In the genomic region with DNA sequence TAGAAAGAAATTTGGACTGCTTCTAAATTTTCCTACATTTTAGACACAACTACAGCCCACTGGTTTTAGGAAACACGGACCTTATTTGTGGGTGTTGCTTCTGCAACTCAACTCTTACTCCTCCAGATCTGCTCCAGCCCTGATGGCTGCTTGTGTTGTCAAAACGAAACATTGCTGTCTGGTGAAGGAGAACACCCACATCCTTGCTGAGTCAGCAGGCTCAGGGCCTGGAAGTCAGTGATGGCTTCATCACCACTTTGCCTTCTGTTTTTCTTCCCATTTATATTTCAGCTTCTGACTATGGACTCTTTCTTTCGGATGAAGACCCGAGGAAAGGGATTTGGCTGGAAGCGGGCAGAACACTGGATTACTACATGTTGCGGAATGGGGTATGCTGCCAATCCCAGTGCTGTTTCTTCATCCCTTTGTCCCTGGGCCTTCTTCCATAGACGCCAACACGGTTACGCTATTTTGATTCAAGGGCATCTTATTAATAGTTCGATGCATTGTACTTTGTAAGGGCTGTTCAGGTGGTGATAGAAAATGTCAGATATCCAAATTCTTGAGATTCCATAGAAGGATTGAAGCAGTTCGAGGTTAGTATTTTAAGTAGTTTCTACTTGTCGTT, we compare ENCODE assay signal across 8 cellular contexts.
A peak's percentile ranks its signal among the peaks of the same experiment; 100 is the strongest.
DNase-seq lines count a peak whose midpoint lies in the region; ATAC-seq lines count a peak whose summit lies in the region.

No MANE protein-coding gene starts in this region.

- DNase-seq in Ammon's horn (ENCODE audit: low spot score): peak; percentile 70
- peak; percentile 47 for DNase-seq in HK-2 (ENCODE audit: unreplicated experiment)
- DNase-seq in left ventricle myocardium superior: peak; percentile 43
- DNase-seq in NCI-H146 (lab: John Stamatoyannopoulos, UW): no peak
- no peak for DNase-seq in effector CD8-positive, alpha-beta T cell (lab: John Stamatoyannopoulos, UW)
- DNase-seq in OCI-M2 (lab: John Stamatoyannopoulos, UW; ENCODE audit: unreplicated experiment): no peak

- ATAC-seq in GM19397 (IDR thresholded peaks at IDR 0.05; ENCODE audit: unreplicated experiment) (peak; percentile 75), left ventricle myocardium superior (peak; percentile 77), HG03025 (IDR thresholded peaks at IDR 0.05; ENCODE audit: low FRiP score, unreplicated experiment) (no peak)

- intact Hi-C loops in left ventricle myocardium superior (cut with micrococcal nuclease): loop anchor here (10.0 kb wide), 1 partner anchor 255 kb away; the partner anchor contains the start of gene TLN2

Comparison
In these comparisons a context has a peak if more than half of its experiments do, and no peak if none do; other contexts are left out.
1. DNase-seq: peak in Ammon's horn (single experiment), HK-2 (single experiment) and left ventricle myocardium superior (single experiment); none in NCI-H146 (single experiment), effector CD8-positive, alpha-beta T cell (single experiment) and OCI-M2 (single experiment).